Comparison of ENCODE assay signal across 1 cellular context in the genomic region with DNA sequence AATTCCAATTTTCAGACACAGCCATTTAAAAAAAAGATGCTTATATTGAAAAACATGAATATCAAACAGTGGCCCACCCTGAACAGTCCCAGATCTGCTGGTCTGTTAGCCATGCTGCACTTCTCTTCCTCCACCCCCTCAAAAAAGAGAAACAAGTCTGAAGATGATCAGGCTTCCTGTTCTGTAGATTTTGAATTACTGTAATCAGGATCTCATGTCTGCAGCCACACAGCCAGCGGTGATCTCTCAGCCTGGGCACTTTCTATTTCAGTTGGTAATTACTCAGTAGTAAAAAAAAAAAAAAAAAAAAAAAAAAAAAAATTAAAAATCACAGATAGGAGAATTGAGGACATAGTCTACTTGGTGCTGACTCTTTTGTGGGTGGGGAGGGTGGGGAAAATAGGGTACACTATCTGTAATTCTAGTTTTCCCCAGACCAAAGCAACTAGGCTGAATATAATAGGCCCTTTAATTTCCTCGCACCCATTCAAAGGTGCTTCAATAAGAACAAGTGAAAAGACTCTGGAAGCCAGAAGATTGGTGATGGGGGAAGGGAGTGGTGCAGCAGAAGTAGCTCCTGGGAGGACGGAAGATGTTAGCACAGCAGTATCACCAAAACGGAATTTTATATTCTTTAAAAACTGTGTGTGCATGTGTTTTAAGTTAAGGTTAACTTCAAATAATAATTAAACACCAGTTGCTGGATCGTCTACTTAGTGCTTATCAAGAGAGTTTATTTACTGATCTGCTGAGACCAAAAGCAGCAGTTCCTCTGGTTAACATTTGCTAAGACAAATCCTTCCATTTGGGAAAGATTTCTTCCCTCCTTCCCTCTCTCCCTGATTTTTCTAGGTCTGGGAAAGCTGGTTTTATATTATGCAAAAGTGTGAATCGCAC.
TF ChIP-seq lines count a peak whose summit lies in the region.

No MANE protein-coding gene starts in this region.

TF ChIP-seq in K562, 482 proteins besides CTCF, POLR2A, EP300 and RAD21:
- TF ChIP-seq, protein P1, sequence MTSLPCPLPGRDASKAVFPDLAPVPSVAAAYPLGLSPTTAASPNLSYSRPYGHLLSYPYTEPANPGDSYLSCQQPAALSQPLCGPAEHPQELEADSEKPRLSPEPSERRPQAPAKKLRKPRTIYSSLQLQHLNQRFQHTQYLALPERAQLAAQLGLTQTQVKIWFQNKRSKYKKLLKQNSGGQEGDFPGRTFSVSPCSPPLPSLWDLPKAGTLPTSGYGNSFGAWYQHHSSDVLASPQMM (CRISPR knock-in tag; IDR thresholded peaks at IDR 0.05), result no peak
- TF ChIP-seq ZNF212 (CRISPR knock-in tag; IDR thresholded peaks at IDR 0.05) (no peak), ETS2 (tag; IDR thresholded peaks at IDR 0.05; ENCODE audit: borderline replicate concordance, poor library complexity, severe bottlenecking) (no peak), ZNF23 (CRISPR knock-in tag; IDR thresholded peaks at IDR 0.05) (no peak), NFE2 (IDR thresholded peaks at IDR 0.05; ENCODE audit: low read depth) (no peak), NONO (IDR thresholded peaks at IDR 0.05; ENCODE audit: low read depth in 2 of 2, low read length in 1 of 2) (no peak), SMAD4 (CRISPR knock-in tag; conservative IDR thresholded peaks at IDR 0.05) (no peak), SLC30A9 (CRISPR knock-in tag; IDR thresholded peaks at IDR 0.05) (no peak), ATF1 (CRISPR knock-in tag; IDR thresholded peaks at IDR 0.05) (no peak), ATF1 (tag; IDR thresholded peaks at IDR 0.05) (no peak), ZNF75A (CRISPR knock-in tag; IDR thresholded peaks at IDR 0.05) (no peak), ZNF146 (CRISPR knock-in tag; IDR thresholded peaks at IDR 0.05; ENCODE audit: unreplicated experiment) (no peak), SMARCB1 (IDR thresholded peaks at IDR 0.05; ENCODE audit: insufficient read length, low read depth) (no peak)
- TF ChIP-seq, protein P2, sequence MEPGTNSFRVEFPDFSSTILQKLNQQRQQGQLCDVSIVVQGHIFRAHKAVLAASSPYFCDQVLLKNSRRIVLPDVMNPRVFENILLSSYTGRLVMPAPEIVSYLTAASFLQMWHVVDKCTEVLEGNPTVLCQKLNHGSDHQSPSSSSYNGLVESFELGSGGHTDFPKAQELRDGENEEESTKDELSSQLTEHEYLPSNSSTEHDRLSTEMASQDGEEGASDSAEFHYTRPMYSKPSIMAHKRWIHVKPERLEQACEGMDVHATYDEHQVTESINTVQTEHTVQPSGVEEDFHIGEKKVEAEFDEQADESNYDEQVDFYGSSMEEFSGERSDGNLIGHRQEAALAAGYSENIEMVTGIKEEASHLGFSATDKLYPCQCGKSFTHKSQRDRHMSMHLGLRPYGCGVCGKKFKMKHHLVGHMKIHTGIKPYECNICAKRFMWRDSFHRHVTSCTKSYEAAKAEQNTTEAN (CRISPR knock-in tag; IDR thresholded peaks at IDR 0.05), result no peak
- TF ChIP-seq, protein P3, sequence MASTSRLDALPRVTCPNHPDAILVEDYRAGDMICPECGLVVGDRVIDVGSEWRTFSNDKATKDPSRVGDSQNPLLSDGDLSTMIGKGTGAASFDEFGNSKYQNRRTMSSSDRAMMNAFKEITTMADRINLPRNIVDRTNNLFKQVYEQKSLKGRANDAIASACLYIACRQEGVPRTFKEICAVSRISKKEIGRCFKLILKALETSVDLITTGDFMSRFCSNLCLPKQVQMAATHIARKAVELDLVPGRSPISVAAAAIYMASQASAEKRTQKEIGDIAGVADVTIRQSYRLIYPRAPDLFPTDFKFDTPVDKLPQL (IDR thresholded peaks at IDR 0.05; ENCODE audit: extremely low read depth, insufficient read length), result no peak
- TF ChIP-seq, protein P4, sequence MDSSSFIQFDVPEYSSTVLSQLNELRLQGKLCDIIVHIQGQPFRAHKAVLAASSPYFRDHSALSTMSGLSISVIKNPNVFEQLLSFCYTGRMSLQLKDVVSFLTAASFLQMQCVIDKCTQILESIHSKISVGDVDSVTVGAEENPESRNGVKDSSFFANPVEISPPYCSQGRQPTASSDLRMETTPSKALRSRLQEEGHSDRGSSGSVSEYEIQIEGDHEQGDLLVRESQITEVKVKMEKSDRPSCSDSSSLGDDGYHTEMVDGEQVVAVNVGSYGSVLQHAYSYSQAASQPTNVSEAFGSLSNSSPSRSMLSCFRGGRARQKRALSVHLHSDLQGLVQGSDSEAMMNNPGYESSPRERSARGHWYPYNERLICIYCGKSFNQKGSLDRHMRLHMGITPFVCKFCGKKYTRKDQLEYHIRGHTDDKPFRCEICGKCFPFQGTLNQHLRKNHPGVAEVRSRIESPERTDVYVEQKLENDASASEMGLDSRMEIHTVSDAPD (CRISPR knock-in tag; IDR thresholded peaks at IDR 0.05), result no peak
- TF ChIP-seq, protein P5, sequence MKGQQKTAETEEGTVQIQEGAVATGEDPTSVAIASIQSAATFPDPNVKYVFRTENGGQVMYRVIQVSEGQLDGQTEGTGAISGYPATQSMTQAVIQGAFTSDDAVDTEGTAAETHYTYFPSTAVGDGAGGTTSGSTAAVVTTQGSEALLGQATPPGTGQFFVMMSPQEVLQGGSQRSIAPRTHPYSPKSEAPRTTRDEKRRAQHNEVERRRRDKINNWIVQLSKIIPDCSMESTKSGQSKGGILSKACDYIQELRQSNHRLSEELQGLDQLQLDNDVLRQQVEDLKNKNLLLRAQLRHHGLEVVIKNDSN (CRISPR knock-in tag; IDR thresholded peaks at IDR 0.05), result no peak
